Comparison of ENCODE assay signal across 33 cellular contexts in genomic region chr5:173258466-173258865, GRCh38. TPM values are rescaled to one million over a fixed set of nuclear protein-coding genes. Genes with fewer than 3 reads are reported as not detected.
"Had no signal": no experiment of that assay in that cellular context is flagged by ENCODE, and none has a peak within 500 bp of the region (broad histone marks: within the 10 kb centered on the region; RNA-seq: fewer than 3 reads in every experiment).

No MANE protein-coding gene starts in this region.

- H3K4me2 ChIP-seq: hepatocyte had no signal

- H3K36me3 Mint-ChIP-seq: naive thymus-derived CD8-positive, alpha-beta T cell; stimulated activated naive B cell treated with anti-CD40 and anti-IgM and Interleukin-4, amounts not matched to agents 10 μg/mL and 1 μg/mL and 100 μg/mL, for 72 hours had no signal

- H3K9ac ChIP-seq: parathyroid adenoma had no signal

- H2AFZ ChIP-seq: hepatocyte, parathyroid adenoma had no signal

- DNase-seq: kidney glomerular epithelial cell; left cardiac atrium; lower lobe of right lung; mammary epithelial cell; mesenchymal stem cell; naive thymus-derived CD8-positive, alpha-beta T cell; occipital lobe; psoas muscle; stimulated activated CD4-positive, alpha-beta T cell treated with anti-CD3 and anti-CD28 coated beads, Interleukin-12 subunit alpha, Interleukin-12 subunit beta, amount 100 ng/mL, for 4 hours; stimulated activated CD4-positive, alpha-beta T cell treated with anti-CD3 and anti-CD28 coated beads, Interleukin-15, amount 100 ng/mL, for 24 hours; stimulated activated CD4-positive, alpha-beta T cell treated with anti-CD3 and anti-CD28 coated beads, Interleukin-2, amount 100 ng/mL, for 24 hours; stimulated activated CD4-positive, alpha-beta T cell treated with anti-CD3 and anti-CD28 coated beads, Interleukin-4, amount 100 ng/mL, for 1 hour; stimulated activated naive B cell treated with anti-CD40 and anti-IgM and Interleukin-4, amounts not matched to agents 10 μg/mL and 1 μg/mL and 100 μg/mL, for 72 hours; stimulated activated naive CD8-positive, alpha-beta T cell treated with anti-CD3 and anti-CD28 coated beads, Interleukin-15, Interleukin-2, amounts not matched to agents 100 U/mL and 50 U/mL, for 24 hours; stomach; testis; thyroid gland; transverse colon; upper lobe of left lung had no signal

- H3K36me3 ChIP-seq: lower lobe of right lung, neutrophil, stomach, thyroid gland, transverse colon, upper lobe of left lung, vagina had no signal

- H3K4me3 ChIP-seq: hepatocyte, lower lobe of right lung, psoas muscle, skin epidermis, stomach, testis, thyroid gland, transverse colon, upper lobe of left lung, vagina had no signal

- H3K9me3 Mint-ChIP-seq: naive thymus-derived CD8-positive, alpha-beta T cell; nephron; neural crest cell; stimulated activated naive B cell treated with anti-CD40 and anti-IgM and Interleukin-4, amounts not matched to agents 10 μg/mL and 1 μg/mL and 100 μg/mL, for 72 hours had no signal

- H3K27ac ChIP-seq: hepatocyte, lower lobe of right lung, neutrophil, parathyroid adenoma, psoas muscle, skin epidermis, stomach, testis, thyroid gland, transverse colon, upper lobe of left lung, vagina had no signal

- ATAC-seq: left lobe of liver; lower lobe of right lung; naive thymus-derived CD8-positive, alpha-beta T cell; psoas muscle; sciatic nerve; stimulated activated naive B cell treated with anti-CD40 and anti-IgM and Interleukin-4, amounts not matched to agents 10 μg/mL and 1 μg/mL and 100 μg/mL, for 72 hours; stimulated activated naive CD8-positive, alpha-beta T cell treated with anti-CD3 and anti-CD28 coated beads, Interleukin-15, Interleukin-2, amounts not matched to agents 100 U/mL and 50 U/mL, for 24 hours had no signal

- H3K4me1 ChIP-seq: lower lobe of right lung, parathyroid adenoma, stomach, testis, thyroid gland, upper lobe of left lung, vagina had no signal

- H3K79me2 ChIP-seq: hepatocyte, parathyroid adenoma had no signal

- H3K4me1 Mint-ChIP-seq: naive thymus-derived CD8-positive, alpha-beta T cell; stimulated activated naive B cell treated with anti-CD40 and anti-IgM and Interleukin-4, amounts not matched to agents 10 μg/mL and 1 μg/mL and 100 μg/mL, for 72 hours had no signal

- H3K4me3 Mint-ChIP-seq: naive thymus-derived CD8-positive, alpha-beta T cell; nephron; neural crest cell; stimulated activated naive B cell treated with anti-CD40 and anti-IgM and Interleukin-4, amounts not matched to agents 10 μg/mL and 1 μg/mL and 100 μg/mL, for 72 hours had no signal

- H3K27ac Mint-ChIP-seq: naive thymus-derived CD8-positive, alpha-beta T cell; nephron; stimulated activated naive B cell treated with anti-CD40 and anti-IgM and Interleukin-4, amounts not matched to agents 10 μg/mL and 1 μg/mL and 100 μg/mL, for 72 hours had no signal

- H3K27me3 ChIP-seq: testis, thyroid gland, upper lobe of left lung, vagina had no signal

- FAIRE-seq: keratinocyte had no signal

- H3K9me3 ChIP-seq: lower lobe of right lung, neutrophil, psoas muscle, stomach, testis, thyroid gland, transverse colon, upper lobe of left lung, vagina had no signal

RNA-seq across cellular contexts. Expression of gene NKX2-5, which starts 23.5 kb away (rescaled TPM):
- total RNA-seq: hepatocyte; left lobe of liver; liver; lower lobe of right lung; mucosa of gallbladder; naive thymus-derived CD8-positive, alpha-beta T cell; occipital lobe; posterior vena cava; sciatic nerve; stomach; thyroid gland; transverse colon; upper lobe of left lung; urinary bladder; vagina had no signal
- polyA plus RNA-seq: keratinocyte, liver, mammary epithelial cell, psoas muscle, urinary bladder had no signal
